8 cellular contexts compared by ENCODE assay signal in the genomic region with DNA sequence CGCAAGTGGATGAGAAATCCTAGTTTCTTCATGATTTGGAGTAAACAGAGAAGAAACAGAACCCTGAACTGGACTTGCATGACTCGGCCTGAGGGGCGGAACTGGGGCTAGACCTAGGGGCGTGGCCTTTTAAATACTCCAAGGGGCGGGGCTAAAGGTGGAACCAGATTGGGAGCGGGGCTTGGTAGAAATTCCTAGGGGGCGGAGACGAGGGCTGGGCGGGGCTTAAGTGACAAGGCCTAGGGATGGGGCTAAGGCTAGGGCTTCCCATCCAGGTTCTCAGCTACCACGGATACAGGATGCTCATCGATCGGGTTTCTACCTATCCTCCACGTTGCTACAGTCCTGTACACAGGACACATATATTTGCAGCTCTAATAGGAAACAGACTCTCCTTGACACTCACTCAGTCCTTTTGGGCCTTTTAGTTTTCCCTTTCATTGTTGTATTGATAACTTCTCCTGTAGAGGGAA. TPM values are rescaled to one million over a fixed set of nuclear protein-coding genes. Genes with fewer than 3 reads are reported as not detected.
DNase-seq lines count a peak whose midpoint lies in the region; ATAC-seq and TF ChIP-seq lines count a peak whose summit lies in the region.

No MANE protein-coding gene starts in this region.

- peak overlapping the region; percentile 98 for H3K4me3 ChIP-seq in CD4-positive, CD25-positive, alpha-beta regulatory T cell (ENCODE audit: low read depth, low read length)
- peak overlapping the region; percentile 97 for H3K4me3 ChIP-seq in neuron (ENCODE audit: low read length)
- H3K4me3 ChIP-seq in aorta (ENCODE audit: low read length in 2 of 2): peak overlapping the region in 1 of 2 donors; percentile 59

- H3K4me1 ChIP-seq in CD4-positive, CD25-positive, alpha-beta regulatory T cell (ENCODE audit: control insufficient read depth, insufficient read depth, low read length, poor library complexity, severe bottlenecking): peaks cover 29% of the 10 kb centered on the region
- H3K4me1 ChIP-seq in foreskin keratinocyte (peaks cover 14% of the 10 kb centered on the region), neuron (ENCODE audit: insufficient read depth, low read length) (peaks cover 4% of the 10 kb centered on the region), aorta (ENCODE audit: control insufficient read depth in 1 of 2, insufficient read depth in 2 of 2, low read length in 2 of 2) (no peaks in the 10 kb centered on the region)

- intact Hi-C loops in aorta (cut with DNase I): loop anchor here (1.0 to 10.0 kb wide), 5 partner anchors 13 to 487 kb away; a partner anchor contains a TSS

- H3K27me3 Mint-ChIP-seq in CD4-positive, CD25-positive, alpha-beta regulatory T cell: no peaks in the 10 kb centered on the region
- no peaks in the 10 kb centered on the region for H3K27me3 Mint-ChIP-seq in activated CD8-positive, alpha-beta T cell treated with anti-CD3 and anti-CD28 coated beads, Interleukin-2, amount 10 ng/mL, durations not matched to agents 7 days and 5 days (ENCODE audit: low read depth)

- H3K27ac ChIP-seq in CD4-positive, CD25-positive, alpha-beta regulatory T cell (ENCODE audit: insufficient read depth, low read length, poor library complexity, severe bottlenecking): peak overlapping the region; percentile 91
- H3K27ac ChIP-seq in foreskin keratinocyte (peak overlapping the region; percentile 78), aorta (ENCODE audit: low read depth in 1 of 2, low read length in 2 of 2) (peak overlapping the region in 1 of 2 donors; percentile 63)

- H3K36me3 Mint-ChIP-seq in CD4-positive, CD25-positive, alpha-beta regulatory T cell: peaks cover 13% of the 10 kb centered on the region
- H3K36me3 Mint-ChIP-seq in activated CD8-positive, alpha-beta T cell treated with anti-CD3 and anti-CD28 coated beads, Interleukin-2, amount 10 ng/mL, durations not matched to agents 7 days and 5 days (ENCODE audit: low read depth): peaks cover 29% of the 10 kb centered on the region

- peak overlapping the region; percentile 94 to 100 (median 97) for H3K27ac Mint-ChIP-seq in CD4-positive, CD25-positive, alpha-beta regulatory T cell
- peak overlapping the region; percentile 93 for H3K27ac Mint-ChIP-seq in activated CD8-positive, alpha-beta T cell treated with anti-CD3 and anti-CD28 coated beads, Interleukin-2, amount 10 ng/mL, durations not matched to agents 7 days and 5 days

- TF ChIP-seq CTCF in foreskin keratinocyte (conservative IDR thresholded peaks at IDR 0.05): no peak

- no peaks in the 10 kb centered on the region for H3K27me3 ChIP-seq in CD4-positive, CD25-positive, alpha-beta regulatory T cell (ENCODE audit: control insufficient read depth, insufficient read depth, low read length)
- H3K27me3 ChIP-seq in foreskin keratinocyte (no peaks in the 10 kb centered on the region), neuron (ENCODE audit: insufficient read depth, low read length) (no peaks in the 10 kb centered on the region), aorta (ENCODE audit: control insufficient read depth in 1 of 2, insufficient read depth in 2 of 2, low read length in 1 of 2) (no peaks in the 10 kb centered on the region)

- peak; percentile 45 to 55 for ATAC-seq in CD4-positive, CD25-positive, alpha-beta regulatory T cell (ENCODE audit: low read depth in 2 of 2)
- ATAC-seq in HG03342 (IDR thresholded peaks at IDR 0.05; ENCODE audit: unreplicated experiment): peak; percentile 52
- ATAC-seq in activated CD8-positive, alpha-beta T cell treated with anti-CD3 and anti-CD28 coated beads, Interleukin-2, amount 10 ng/mL, durations not matched to agents 7 days and 5 days: peak; percentile 62
- ATAC-seq in foreskin keratinocyte: peak; percentile 89
- peak; percentile 96 for ATAC-seq in aorta (ENCODE audit: low FRiP score)

- peaks cover 9% of the 10 kb centered on the region for H3K36me3 ChIP-seq in CD4-positive, CD25-positive, alpha-beta regulatory T cell (ENCODE audit: control insufficient read depth, insufficient read depth, low read length)
- H3K36me3 ChIP-seq in neuron (ENCODE audit: insufficient read depth, low read length) (no peaks in the 10 kb centered on the region), aorta (ENCODE audit: control insufficient read depth in 1 of 2, insufficient read depth in 2 of 2, low read length in 1 of 2) (no peaks in the 10 kb centered on the region)

- peaks cover 9 to 41% (median 14%) of the 10 kb centered on the region in 4 donors for H3K4me1 Mint-ChIP-seq in CD4-positive, CD25-positive, alpha-beta regulatory T cell
- peaks cover 20% of the 10 kb centered on the region for H3K4me1 Mint-ChIP-seq in activated CD8-positive, alpha-beta T cell treated with anti-CD3 and anti-CD28 coated beads, Interleukin-2, amount 10 ng/mL, durations not matched to agents 7 days and 5 days (ENCODE audit: low read depth)

- H3K9me3 Mint-ChIP-seq in CD4-positive, CD25-positive, alpha-beta regulatory T cell: peaks cover 0 to 17% (median 4%) of the 10 kb centered on the region in 7 donors
- H3K9me3 Mint-ChIP-seq in activated CD8-positive, alpha-beta T cell treated with anti-CD3 and anti-CD28 coated beads, Interleukin-2, amount 10 ng/mL, durations not matched to agents 7 days and 5 days (ENCODE audit: insufficient read depth): peaks cover 6% of the 10 kb centered on the region

- 6 to 8% methylated on average over 13 of the region's 13 CpGs for WGBS in aorta, 2 donors

- peak overlapping the region; percentile 91 to 99 (median 94) for H3K4me3 Mint-ChIP-seq in CD4-positive, CD25-positive, alpha-beta regulatory T cell
- peak overlapping the region; percentile 87 for H3K4me3 Mint-ChIP-seq in activated CD8-positive, alpha-beta T cell treated with anti-CD3 and anti-CD28 coated beads, Interleukin-2, amount 10 ng/mL, durations not matched to agents 7 days and 5 days

- peaks cover 11 to 27% of the 10 kb centered on the region in 2 experiments for H3K9me3 ChIP-seq in CD4-positive, CD25-positive, alpha-beta regulatory T cell (ENCODE audit: control insufficient read depth in 2 of 2, low read length in 2 of 2)
- peaks cover 2% of the 10 kb centered on the region for H3K9me3 ChIP-seq in neuron (ENCODE audit: low read length)
- H3K9me3 ChIP-seq in aorta (ENCODE audit: control insufficient read depth, low read length): peaks cover 3% of the 10 kb centered on the region

- POLR2A ChIA-PET in activated CD8-positive, alpha-beta T cell treated with anti-CD3 and anti-CD28 coated beads, Interleukin-2, amount 10 ng/mL, durations not matched to agents 7 days and 5 days (lab: Charles Lee): interaction anchor here (0.6 to 1.9 kb wide), 4 partner anchors 14 to 864 kb away, joined by 3 to 6 read pairs (median 3); a partner anchor contains a TSS

- DNase-seq in CD4-positive, CD25-positive, alpha-beta regulatory T cell: peak in 1 of 3 donors; percentile 75
- peak; percentile 36 for DNase-seq in GM19240 (ENCODE audit: insufficient read length, low spot score)
- peak; percentile 98 for DNase-seq in NCI-H345 treated with DMSO at 0.1 percent for 48 hours (lab: John Stamatoyannopoulos, UW; ENCODE audit: unreplicated experiment)
- no peak for DNase-seq in activated CD8-positive, alpha-beta T cell treated with anti-CD3 and anti-CD28 coated beads, Interleukin-2, amount 10 ng/mL, durations not matched to agents 7 days and 5 days
- peak; percentile 75 to 90 for DNase-seq in foreskin keratinocyte
- peak; percentile 95 to 98 for DNase-seq in aorta

- peak overlapping the region; percentile 97 for H2AFZ ChIP-seq in neuron (ENCODE audit: low read depth, low read length)

- CTCF ChIA-PET in activated CD8-positive, alpha-beta T cell treated with anti-CD3 and anti-CD28 coated beads, Interleukin-2, amount 10 ng/mL, durations not matched to agents 7 days and 5 days (lab: Charles Lee): interaction anchor here (0.6 to 1.7 kb wide), 6 partner anchors 13 to 487 kb away, joined by 3 to 9 read pairs (median 4); a partner anchor contains a TSS

RNA-seq across cellular contexts. Expression of a gene that starts 0.4 kb away (rescaled TPM):
- total RNA-seq in CD4-positive, CD25-positive, alpha-beta regulatory T cell: 11.7 TPM
- polyA plus RNA-seq in CD4-positive, CD25-positive, alpha-beta regulatory T cell: 10 to 100 TPM; 13.9 to 41.7 (median 14.2) TPM
- 10 to 100 TPM in 1 of 2 experiments, 1 to 10 TPM in 1; 7.5 to 10.0 TPM for total RNA-seq in activated CD8-positive, alpha-beta T cell treated with anti-CD3 and anti-CD28 coated beads, Interleukin-2, amount 10 ng/mL, durations not matched to agents 7 days and 5 days
- 6.9 and 7.3 TPM in 2 replicates for total RNA-seq in foreskin keratinocyte
- polyA plus RNA-seq in foreskin keratinocyte: 0.18 and 0.36 TPM in 2 replicates
- total RNA-seq in aorta: 10 to 100 TPM; 12.1 to 12.4 TPM
- polyA plus RNA-seq in aorta: 1 to 10 TPM; 1.6 to 2.5 TPM

RNA-seq across cellular contexts. Expression of a gene that starts 14.0 kb away (rescaled TPM):
- total RNA-seq in CD4-positive, CD25-positive, alpha-beta regulatory T cell: 12.2 TPM
- 10 to 100 TPM; 22.0 to 37.3 (median 33.7) TPM for polyA plus RNA-seq in CD4-positive, CD25-positive, alpha-beta regulatory T cell
- total RNA-seq in activated CD8-positive, alpha-beta T cell treated with anti-CD3 and anti-CD28 coated beads, Interleukin-2, amount 10 ng/mL, durations not matched to agents 7 days and 5 days: 10 to 100 TPM; 13.3 to 18.0 TPM
- total RNA-seq in foreskin keratinocyte (6.8 and 7.5 TPM in 2 replicates), aorta (10 to 100 TPM; 15.4 to 31.1 TPM)
- polyA plus RNA-seq in foreskin keratinocyte (4.6 and 5.2 TPM in 2 replicates), aorta (10 to 100 TPM in 1 of 2 donors, 1 to 10 TPM in 1; 8.1 to 19.4 TPM)

RNA-seq across cellular contexts. Expression of a gene that starts 52.8 kb away (rescaled TPM):
- 0.81 TPM for total RNA-seq in CD4-positive, CD25-positive, alpha-beta regulatory T cell
- under 1 TPM; 0.19 to 0.67 (median 0.61) TPM for polyA plus RNA-seq in CD4-positive, CD25-positive, alpha-beta regulatory T cell
- under 1 TPM; 0.68 to 0.83 TPM for total RNA-seq in activated CD8-positive, alpha-beta T cell treated with anti-CD3 and anti-CD28 coated beads, Interleukin-2, amount 10 ng/mL, durations not matched to agents 7 days and 5 days
- total RNA-seq in foreskin keratinocyte: 0.49 and 0.51 TPM in 2 replicates
- 0.53 and 0.76 TPM in 2 replicates for polyA plus RNA-seq in foreskin keratinocyte
- 1 to 10 TPM; 2.0 to 3.6 TPM for total RNA-seq in aorta
- 1 to 10 TPM in 1 of 2 donors, not detected in 1; 5.1 TPM for polyA plus RNA-seq in aorta

RNA-seq across cellular contexts. Expression of a gene that starts 59.3 kb away (rescaled TPM):
- total RNA-seq in CD4-positive, CD25-positive, alpha-beta regulatory T cell: not detected
- polyA plus RNA-seq in CD4-positive, CD25-positive, alpha-beta regulatory T cell: not detected
- total RNA-seq in activated CD8-positive, alpha-beta T cell treated with anti-CD3 and anti-CD28 coated beads, Interleukin-2, amount 10 ng/mL, durations not matched to agents 7 days and 5 days: not detected
- total RNA-seq in foreskin keratinocyte (not detected in 2 replicates), aorta (not detected)
- polyA plus RNA-seq in foreskin keratinocyte (not detected in 2 replicates), aorta (not detected)
